In the genomic region with DNA sequence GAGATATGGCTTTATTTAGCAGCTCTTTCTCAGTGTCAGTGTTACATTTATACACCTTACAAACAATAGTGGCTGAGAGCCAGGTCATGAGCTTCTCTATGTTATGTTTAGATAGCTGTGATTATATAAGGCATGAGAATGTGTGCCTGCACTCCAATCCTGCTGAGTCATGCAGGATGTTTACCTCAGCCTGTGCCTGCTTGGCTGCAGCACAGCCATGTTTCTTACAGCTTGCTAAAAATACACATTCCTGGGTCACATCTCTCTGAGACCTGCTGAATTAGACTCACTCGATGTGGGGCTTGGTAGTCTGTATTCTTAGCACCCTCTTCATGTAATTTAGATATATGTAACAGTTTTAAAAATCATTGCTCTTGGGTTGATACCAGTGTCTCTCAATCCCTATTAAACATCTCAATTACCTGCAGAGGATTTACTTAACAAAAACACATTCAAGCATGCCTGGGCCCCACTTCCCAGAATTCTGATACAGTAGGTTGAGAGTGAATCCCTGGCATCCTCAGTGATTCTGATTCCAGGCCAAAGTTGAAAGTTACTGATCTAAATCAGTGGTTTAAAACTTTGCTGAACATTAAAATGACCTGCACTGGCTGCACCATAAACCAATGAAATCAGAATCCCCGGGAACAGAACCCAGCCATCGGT, we compare ENCODE assay signal across 1 cellular context.
A peak's percentile ranks its signal among the peaks of the same experiment; 100 is the strongest.
TF ChIP-seq lines count a peak whose summit lies in the region.

No MANE protein-coding gene starts in this region.

TF ChIP-seq in HepG2, 621 proteins besides CTCF, POLR2A, EP300 and RAD21 (continued from another document and continues in another):
- TF ChIP-seq ZSCAN21 (CRISPR knock-in tag; IDR thresholded peaks at IDR 0.05; ENCODE audit: borderline replicate concordance) (no peak), RXRA (CRISPR knock-in tag; IDR thresholded peaks at IDR 0.05) (no peak; the same call in 1 of the 2 replicates), ZNF574 (CRISPR knock-in tag; IDR thresholded peaks at IDR 0.05) (no peak), REST (IDR thresholded peaks at IDR 0.05; ENCODE audit: borderline replicate concordance in 1 of 2, low read depth in 1 of 2, low read length in 2 of 2) (no peak), ZKSCAN1 (IDR thresholded peaks at IDR 0.05; ENCODE audit: low read length) (no peak), SMAD3 (CRISPR knock-in tag; IDR thresholded peaks at IDR 0.05) (peak; percentile 36; the same call in 1 of the 2 replicates), ZBTB42 (CRISPR knock-in tag; IDR thresholded peaks at IDR 0.05) (no peak), SATB2 (CRISPR knock-in tag; IDR thresholded peaks at IDR 0.05) (no peak), ZNF382 (CRISPR knock-in tag; IDR thresholded peaks at IDR 0.05; ENCODE audit: borderline replicate concordance) (no peak), CBX5 (CRISPR knock-in tag; IDR thresholded peaks at IDR 0.05; ENCODE audit: borderline replicate concordance) (peak; percentile 80; the same call in 1 of the 2 replicates), GZF1 (CRISPR knock-in tag; IDR thresholded peaks at IDR 0.05) (no peak), ZNF260 (CRISPR knock-in tag; IDR thresholded peaks at IDR 0.05; ENCODE audit: borderline replicate concordance, low read depth) (no peak), KAT2B (IDR thresholded peaks at IDR 0.05; ENCODE audit: borderline replicate concordance, low read depth, low read length) (no peak), PLSCR1 (CRISPR knock-in tag; IDR thresholded peaks at IDR 0.05; ENCODE audit: borderline replicate concordance) (no peak), DNMT3B (CRISPR knock-in tag; conservative IDR thresholded peaks at IDR 0.05) (no peak), ZNF737 (CRISPR knock-in tag; IDR thresholded peaks at IDR 0.05; ENCODE audit: borderline replicate concordance) (no peak), REXO4 (CRISPR knock-in tag; IDR thresholded peaks at IDR 0.05; ENCODE audit: borderline replicate concordance) (no peak), ZNF33A (CRISPR knock-in tag; IDR thresholded peaks at IDR 0.05; ENCODE audit: borderline replicate concordance) (no peak), SAP130 (CRISPR knock-in tag; IDR thresholded peaks at IDR 0.05; ENCODE audit: low read depth) (peak; percentile 52), ZNF484 (CRISPR knock-in tag; IDR thresholded peaks at IDR 0.05; ENCODE audit: borderline replicate concordance, low read depth) (no peak), UBTF (CRISPR knock-in tag; IDR thresholded peaks at IDR 0.05) (no peak), KLF6 (CRISPR knock-in tag; IDR thresholded peaks at IDR 0.05) (no peak), FOXA3 (CRISPR knock-in tag; IDR thresholded peaks at IDR 0.05) (peak; percentile 80), MEF2D (CRISPR knock-in tag; IDR thresholded peaks at IDR 0.05) (no peak)
- TF ChIP-seq, protein P1, sequence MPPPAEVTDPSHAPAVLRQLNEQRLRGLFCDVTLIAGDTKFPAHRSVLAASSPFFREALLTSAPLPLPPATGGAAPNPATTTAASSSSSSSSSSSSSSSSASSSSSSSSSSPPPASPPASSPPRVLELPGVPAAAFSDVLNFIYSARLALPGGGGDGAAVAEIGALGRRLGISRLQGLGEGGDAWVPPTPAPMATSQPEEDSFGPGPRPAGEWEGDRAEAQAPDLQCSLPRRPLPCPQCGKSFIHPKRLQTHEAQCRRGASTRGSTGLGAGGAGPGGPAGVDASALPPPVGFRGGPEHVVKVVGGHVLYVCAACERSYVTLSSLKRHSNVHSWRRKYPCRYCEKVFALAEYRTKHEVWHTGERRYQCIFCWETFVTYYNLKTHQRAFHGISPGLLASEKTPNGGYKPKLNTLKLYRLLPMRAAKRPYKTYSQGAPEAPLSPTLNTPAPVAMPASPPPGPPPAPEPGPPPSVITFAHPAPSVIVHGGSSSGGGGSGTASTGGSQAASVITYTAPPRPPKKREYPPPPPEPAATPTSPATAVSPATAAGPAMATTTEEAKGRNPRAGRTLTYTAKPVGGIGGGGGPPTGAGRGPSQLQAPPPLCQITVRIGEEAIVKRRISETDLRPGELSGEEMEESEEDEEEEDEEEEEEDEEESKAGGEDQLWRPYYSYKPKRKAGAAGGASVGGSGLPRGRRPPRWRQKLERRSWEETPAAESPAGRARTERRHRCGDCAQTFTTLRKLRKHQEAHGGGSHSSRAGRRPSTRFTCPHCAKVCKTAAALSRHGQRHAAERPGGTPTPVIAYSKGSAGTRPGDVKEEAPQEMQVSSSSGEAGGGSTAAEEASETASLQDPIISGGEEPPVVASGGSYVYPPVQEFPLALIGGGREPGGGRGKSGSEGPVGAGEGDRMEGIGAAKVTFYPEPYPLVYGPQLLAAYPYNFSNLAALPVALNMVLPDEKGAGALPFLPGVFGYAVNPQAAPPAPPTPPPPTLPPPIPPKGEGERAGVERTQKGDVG (CRISPR knock-in tag; IDR thresholded peaks at IDR 0.05; ENCODE audit: borderline replicate concordance), result no peak
- TF ChIP-seq, protein P2, sequence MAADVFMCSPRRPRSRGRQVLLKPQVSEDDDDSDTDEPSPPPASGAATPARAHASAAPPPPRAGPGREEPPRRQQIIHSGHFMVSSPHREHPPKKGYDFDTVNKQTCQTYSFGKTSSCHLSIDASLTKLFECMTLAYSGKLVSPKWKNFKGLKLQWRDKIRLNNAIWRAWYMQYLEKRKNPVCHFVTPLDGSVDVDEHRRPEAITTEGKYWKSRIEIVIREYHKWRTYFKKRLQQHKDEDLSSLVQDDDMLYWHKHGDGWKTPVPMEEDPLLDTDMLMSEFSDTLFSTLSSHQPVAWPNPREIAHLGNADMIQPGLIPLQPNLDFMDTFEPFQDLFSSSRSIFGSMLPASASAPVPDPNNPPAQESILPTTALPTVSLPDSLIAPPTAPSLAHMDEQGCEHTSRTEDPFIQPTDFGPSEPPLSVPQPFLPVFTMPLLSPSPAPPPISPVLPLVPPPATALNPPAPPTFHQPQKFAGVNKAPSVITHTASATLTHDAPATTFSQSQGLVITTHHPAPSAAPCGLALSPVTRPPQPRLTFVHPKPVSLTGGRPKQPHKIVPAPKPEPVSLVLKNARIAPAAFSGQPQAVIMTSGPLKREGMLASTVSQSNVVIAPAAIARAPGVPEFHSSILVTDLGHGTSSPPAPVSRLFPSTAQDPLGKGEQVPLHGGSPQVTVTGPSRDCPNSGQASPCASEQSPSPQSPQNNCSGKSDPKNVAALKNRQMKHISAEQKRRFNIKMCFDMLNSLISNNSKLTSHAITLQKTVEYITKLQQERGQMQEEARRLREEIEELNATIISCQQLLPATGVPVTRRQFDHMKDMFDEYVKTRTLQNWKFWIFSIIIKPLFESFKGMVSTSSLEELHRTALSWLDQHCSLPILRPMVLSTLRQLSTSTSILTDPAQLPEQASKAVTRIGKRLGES (CRISPR knock-in tag; IDR thresholded peaks at IDR 0.05; ENCODE audit: borderline replicate concordance), result no peak
- TF ChIP-seq, protein P3, sequence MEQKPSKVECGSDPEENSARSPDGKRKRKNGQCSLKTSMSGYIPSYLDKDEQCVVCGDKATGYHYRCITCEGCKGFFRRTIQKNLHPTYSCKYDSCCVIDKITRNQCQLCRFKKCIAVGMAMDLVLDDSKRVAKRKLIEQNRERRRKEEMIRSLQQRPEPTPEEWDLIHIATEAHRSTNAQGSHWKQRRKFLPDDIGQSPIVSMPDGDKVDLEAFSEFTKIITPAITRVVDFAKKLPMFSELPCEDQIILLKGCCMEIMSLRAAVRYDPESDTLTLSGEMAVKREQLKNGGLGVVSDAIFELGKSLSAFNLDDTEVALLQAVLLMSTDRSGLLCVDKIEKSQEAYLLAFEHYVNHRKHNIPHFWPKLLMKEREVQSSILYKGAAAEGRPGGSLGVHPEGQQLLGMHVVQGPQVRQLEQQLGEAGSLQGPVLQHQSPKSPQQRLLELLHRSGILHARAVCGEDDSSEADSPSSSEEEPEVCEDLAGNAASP (CRISPR knock-in tag; IDR thresholded peaks at IDR 0.05; ENCODE audit: borderline replicate concordance), result no peak; the same call in 1 of the 2 replicates
- TF ChIP-seq, protein P4, sequence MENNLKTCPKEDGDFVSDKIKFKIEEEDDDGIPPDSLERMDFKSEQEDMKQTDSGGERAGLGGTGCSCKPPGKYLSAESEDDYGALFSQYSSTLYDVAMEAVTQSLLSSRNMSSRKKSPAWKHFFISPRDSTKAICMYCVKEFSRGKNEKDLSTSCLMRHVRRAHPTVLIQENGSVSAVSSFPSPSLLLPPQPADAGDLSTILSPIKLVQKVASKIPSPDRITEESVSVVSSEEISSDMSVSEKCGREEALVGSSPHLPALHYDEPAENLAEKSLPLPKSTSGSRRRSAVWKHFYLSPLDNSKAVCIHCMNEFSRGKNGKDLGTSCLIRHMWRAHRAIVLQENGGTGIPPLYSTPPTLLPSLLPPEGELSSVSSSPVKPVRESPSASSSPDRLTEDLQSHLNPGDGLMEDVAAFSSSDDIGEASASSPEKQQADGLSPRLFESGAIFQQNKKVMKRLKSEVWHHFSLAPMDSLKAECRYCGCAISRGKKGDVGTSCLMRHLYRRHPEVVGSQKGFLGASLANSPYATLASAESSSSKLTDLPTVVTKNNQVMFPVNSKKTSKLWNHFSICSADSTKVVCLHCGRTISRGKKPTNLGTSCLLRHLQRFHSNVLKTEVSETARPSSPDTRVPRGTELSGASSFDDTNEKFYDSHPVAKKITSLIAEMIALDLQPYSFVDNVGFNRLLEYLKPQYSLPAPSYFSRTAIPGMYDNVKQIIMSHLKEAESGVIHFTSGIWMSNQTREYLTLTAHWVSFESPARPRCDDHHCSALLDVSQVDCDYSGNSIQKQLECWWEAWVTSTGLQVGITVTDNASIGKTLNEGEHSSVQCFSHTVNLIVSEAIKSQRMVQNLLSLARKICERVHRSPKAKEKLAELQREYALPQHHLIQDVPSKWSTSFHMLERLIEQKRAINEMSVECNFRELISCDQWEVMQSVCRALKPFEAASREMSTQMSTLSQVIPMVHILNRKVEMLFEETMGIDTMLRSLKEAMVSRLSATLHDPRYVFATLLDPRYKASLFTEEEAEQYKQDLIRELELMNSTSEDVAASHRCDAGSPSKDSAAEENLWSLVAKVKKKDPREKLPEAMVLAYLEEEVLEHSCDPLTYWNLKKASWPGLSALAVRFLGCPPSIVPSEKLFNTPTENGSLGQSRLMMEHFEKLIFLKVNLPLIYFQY (CRISPR knock-in tag; IDR thresholded peaks at IDR 0.05; ENCODE audit: borderline replicate concordance), result no peak
- TF ChIP-seq, protein P5, sequence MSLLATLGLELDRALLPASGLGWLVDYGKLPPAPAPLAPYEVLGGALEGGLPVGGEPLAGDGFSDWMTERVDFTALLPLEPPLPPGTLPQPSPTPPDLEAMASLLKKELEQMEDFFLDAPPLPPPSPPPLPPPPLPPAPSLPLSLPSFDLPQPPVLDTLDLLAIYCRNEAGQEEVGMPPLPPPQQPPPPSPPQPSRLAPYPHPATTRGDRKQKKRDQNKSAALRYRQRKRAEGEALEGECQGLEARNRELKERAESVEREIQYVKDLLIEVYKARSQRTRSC (CRISPR knock-in tag; IDR thresholded peaks at IDR 0.05; ENCODE audit: low read depth), result no peak
